ENCODE assay signal across 1 cellular context in the genomic region with DNA sequence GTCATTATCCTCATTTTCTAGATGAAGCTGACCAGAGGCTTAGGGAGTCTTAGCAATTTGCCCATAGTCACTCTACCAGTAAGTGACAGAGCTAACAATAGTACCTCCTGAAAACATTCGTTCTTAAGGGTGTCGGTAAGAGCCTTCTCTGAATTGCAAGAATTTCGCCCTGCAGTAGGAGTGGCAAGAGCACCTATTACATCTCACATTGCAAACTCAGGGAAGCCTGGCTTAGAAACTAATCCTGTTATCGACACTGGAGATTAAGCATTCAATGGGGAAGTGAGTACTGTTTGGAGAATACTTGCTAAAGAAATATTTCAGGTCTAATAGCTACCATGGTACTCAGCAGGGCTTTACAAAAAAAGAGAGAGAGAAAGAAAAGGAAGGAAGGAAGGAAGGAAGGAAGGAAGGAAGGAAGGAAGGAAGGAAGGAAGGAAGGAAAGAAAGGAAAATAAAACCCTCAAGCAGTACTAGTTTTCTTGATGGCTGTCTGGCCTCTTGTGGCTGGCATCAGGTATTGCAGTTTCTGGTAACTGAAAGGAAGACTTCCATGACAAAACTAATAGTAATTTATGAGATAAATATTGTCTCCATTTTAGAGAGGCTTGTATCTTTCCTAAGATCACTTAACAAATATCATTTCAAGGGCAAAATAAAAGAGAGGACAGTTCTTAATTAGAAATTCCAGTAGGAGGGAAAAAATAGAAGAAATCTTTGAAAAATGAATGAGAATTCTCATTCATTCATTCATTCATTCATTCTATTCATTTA.
A peak's percentile ranks its signal among the peaks of the same experiment; 100 is the strongest.
TF ChIP-seq lines count a peak whose summit lies in the region.

No MANE protein-coding gene starts in this region.

TF ChIP-seq in HepG2, 621 proteins besides CTCF, POLR2A, EP300 and RAD21:
- TF ChIP-seq ZNF343 (CRISPR knock-in tag; IDR thresholded peaks at IDR 0.05) (no peak), TMF1 (CRISPR knock-in tag; IDR thresholded peaks at IDR 0.05; ENCODE audit: low read depth) (no peak), ZNF737 (CRISPR knock-in tag; IDR thresholded peaks at IDR 0.05; ENCODE audit: borderline replicate concordance) (no peak), ZNF24 (IDR thresholded peaks at IDR 0.05) (peak; percentile 86), SMARCC2 (IDR thresholded peaks at IDR 0.05) (no peak), MAF1 (CRISPR knock-in tag; IDR thresholded peaks at IDR 0.05; ENCODE audit: borderline replicate concordance) (no peak), ZNF749 (CRISPR knock-in tag; IDR thresholded peaks at IDR 0.05; ENCODE audit: borderline replicate concordance) (no peak), U2AF2 (IDR thresholded peaks at IDR 0.05; ENCODE audit: low read depth, low read length) (peak; percentile 97), ZBTB7A (CRISPR knock-in tag; IDR thresholded peaks at IDR 0.05) (no peak), SMC3 (IDR thresholded peaks at IDR 0.05; ENCODE audit: low read length) (peak; percentile 60), U2AF1 (optimal IDR thresholded peaks at IDR 0.05; ENCODE audit: low read depth, low read length) (peak; percentile 85), ZSCAN30 (CRISPR knock-in tag; IDR thresholded peaks at IDR 0.05) (no peak), EEA1 (CRISPR knock-in tag; IDR thresholded peaks at IDR 0.05; ENCODE audit: borderline replicate concordance) (no peak), NCOA2 (CRISPR knock-in tag; IDR thresholded peaks at IDR 0.05) (no peak), STAG1 (CRISPR knock-in tag; IDR thresholded peaks at IDR 0.05) (peak; percentile 83), HNRNPK (IDR thresholded peaks at IDR 0.05; ENCODE audit: low read depth, low read length, poor library complexity, severe bottlenecking) (peak; percentile 30), TEAD3 (CRISPR knock-in tag; optimal IDR thresholded peaks at IDR 0.05; ENCODE audit: borderline replicate concordance) (peak; percentile 34), ZNF619 (CRISPR knock-in tag; IDR thresholded peaks at IDR 0.05) (no peak), ZNF205 (CRISPR knock-in tag; IDR thresholded peaks at IDR 0.05) (no peak), GTF3A (CRISPR knock-in tag; conservative IDR thresholded peaks at IDR 0.05) (no peak), PHB2 (IDR thresholded peaks at IDR 0.05; ENCODE audit: partially characterized antibody) (no peak)
- TF ChIP-seq, protein P1, sequence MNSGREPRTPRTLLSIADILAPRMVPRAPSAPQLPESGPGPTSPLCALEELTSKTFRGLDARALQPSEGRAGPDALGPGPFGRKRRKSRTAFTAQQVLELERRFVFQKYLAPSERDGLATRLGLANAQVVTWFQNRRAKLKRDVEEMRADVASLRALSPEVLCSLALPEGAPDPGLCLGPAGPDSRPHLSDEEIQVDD (CRISPR knock-in tag; IDR thresholded peaks at IDR 0.05; ENCODE audit: borderline replicate concordance) = no peak
- TF ChIP-seq, protein P2, sequence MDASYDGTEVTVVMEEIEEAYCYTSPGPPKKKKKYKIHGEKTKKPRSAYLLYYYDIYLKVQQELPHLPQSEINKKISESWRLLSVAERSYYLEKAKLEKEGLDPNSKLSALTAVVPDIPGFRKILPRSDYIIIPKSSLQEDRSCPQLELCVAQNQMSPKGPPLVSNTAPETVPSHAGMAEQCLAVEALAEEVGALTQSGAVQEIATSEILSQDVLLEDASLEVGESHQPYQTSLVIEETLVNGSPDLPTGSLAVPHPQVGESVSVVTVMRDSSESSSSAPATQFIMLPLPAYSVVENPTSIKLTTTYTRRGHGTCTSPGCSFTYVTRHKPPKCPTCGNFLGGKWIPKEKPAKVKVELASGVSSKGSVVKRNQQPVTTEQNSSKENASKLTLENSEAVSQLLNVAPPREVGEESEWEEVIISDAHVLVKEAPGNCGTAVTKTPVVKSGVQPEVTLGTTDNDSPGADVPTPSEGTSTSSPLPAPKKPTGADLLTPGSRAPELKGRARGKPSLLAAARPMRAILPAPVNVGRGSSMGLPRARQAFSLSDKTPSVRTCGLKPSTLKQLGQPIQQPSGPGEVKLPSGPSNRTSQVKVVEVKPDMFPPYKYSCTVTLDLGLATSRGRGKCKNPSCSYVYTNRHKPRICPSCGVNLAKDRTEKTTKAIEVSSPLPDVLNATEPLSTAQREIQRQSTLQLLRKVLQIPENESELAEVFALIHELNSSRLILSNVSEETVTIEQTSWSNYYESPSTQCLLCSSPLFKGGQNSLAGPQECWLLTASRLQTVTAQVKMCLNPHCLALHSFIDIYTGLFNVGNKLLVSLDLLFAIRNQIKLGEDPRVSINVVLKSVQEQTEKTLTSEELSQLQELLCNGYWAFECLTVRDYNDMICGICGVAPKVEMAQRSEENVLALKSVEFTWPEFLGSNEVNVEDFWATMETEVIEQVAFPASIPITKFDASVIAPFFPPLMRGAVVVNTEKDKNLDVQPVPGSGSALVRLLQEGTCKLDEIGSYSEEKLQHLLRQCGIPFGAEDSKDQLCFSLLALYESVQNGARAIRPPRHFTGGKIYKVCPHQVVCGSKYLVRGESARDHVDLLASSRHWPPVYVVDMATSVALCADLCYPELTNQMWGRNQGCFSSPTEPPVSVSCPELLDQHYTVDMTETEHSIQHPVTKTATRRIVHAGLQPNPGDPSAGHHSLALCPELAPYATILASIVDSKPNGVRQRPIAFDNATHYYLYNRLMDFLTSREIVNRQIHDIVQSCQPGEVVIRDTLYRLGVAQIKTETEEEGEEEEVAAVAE (CRISPR knock-in tag; IDR thresholded peaks at IDR 0.05; ENCODE audit: borderline replicate concordance) = no peak
- TF ChIP-seq, protein P3, sequence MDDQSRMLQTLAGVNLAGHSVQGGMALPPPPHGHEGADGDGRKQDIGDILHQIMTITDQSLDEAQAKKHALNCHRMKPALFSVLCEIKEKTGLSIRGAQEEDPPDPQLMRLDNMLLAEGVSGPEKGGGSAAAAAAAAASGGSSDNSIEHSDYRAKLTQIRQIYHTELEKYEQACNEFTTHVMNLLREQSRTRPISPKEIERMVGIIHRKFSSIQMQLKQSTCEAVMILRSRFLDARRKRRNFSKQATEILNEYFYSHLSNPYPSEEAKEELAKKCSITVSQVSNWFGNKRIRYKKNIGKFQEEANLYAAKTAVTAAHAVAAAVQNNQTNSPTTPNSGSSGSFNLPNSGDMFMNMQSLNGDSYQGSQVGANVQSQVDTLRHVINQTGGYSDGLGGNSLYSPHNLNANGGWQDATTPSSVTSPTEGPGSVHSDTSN (CRISPR knock-in tag; IDR thresholded peaks at IDR 0.05; ENCODE audit: borderline replicate concordance) = no peak
- TF ChIP-seq, protein P4, sequence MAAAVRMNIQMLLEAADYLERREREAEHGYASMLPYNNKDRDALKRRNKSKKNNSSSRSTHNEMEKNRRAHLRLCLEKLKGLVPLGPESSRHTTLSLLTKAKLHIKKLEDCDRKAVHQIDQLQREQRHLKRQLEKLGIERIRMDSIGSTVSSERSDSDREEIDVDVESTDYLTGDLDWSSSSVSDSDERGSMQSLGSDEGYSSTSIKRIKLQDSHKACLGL (CRISPR knock-in tag; IDR thresholded peaks at IDR 0.05) = no peak
- TF ChIP-seq, protein P5, sequence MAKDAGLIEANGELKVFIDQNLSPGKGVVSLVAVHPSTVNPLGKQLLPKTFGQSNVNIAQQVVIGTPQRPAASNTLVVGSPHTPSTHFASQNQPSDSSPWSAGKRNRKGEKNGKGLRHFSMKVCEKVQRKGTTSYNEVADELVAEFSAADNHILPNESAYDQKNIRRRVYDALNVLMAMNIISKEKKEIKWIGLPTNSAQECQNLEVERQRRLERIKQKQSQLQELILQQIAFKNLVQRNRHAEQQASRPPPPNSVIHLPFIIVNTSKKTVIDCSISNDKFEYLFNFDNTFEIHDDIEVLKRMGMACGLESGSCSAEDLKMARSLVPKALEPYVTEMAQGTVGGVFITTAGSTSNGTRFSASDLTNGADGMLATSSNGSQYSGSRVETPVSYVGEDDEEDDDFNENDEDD (CRISPR knock-in tag; IDR thresholded peaks at IDR 0.05; ENCODE audit: borderline replicate concordance) = no peak
- TF ChIP-seq, protein P6, sequence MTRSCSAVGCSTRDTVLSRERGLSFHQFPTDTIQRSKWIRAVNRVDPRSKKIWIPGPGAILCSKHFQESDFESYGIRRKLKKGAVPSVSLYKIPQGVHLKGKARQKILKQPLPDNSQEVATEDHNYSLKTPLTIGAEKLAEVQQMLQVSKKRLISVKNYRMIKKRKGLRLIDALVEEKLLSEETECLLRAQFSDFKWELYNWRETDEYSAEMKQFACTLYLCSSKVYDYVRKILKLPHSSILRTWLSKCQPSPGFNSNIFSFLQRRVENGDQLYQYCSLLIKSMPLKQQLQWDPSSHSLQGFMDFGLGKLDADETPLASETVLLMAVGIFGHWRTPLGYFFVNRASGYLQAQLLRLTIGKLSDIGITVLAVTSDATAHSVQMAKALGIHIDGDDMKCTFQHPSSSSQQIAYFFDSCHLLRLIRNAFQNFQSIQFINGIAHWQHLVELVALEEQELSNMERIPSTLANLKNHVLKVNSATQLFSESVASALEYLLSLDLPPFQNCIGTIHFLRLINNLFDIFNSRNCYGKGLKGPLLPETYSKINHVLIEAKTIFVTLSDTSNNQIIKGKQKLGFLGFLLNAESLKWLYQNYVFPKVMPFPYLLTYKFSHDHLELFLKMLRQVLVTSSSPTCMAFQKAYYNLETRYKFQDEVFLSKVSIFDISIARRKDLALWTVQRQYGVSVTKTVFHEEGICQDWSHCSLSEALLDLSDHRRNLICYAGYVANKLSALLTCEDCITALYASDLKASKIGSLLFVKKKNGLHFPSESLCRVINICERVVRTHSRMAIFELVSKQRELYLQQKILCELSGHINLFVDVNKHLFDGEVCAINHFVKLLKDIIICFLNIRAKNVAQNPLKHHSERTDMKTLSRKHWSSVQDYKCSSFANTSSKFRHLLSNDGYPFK (CRISPR knock-in tag; IDR thresholded peaks at IDR 0.05; ENCODE audit: borderline replicate concordance) = no peak
- TF ChIP-seq, protein P7, sequence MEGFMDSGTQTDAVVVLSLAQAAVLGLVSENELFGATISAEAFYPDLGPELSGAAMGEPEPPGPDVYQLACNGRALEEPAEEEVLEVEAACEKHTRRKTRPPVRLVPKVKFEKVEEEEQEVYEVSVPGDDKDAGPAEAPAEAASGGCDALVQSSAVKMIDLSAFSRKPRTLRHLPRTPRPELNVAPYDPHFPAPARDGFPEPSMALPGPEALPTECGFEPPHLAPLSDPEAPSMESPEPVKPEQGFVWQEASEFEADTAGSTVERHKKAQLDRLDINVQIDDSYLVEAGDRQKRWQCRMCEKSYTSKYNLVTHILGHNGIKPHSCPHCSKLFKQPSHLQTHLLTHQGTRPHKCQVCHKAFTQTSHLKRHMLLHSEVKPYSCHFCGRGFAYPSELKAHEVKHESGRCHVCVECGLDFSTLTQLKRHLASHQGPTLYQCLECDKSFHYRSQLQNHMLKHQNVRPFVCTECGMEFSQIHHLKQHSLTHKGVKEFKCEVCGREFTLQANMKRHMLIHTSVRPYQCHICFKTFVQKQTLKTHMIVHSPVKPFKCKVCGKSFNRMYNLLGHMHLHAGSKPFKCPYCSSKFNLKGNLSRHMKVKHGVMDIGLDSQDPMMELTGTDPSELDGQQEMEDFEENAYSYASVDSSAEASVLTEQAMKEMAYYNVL (CRISPR knock-in tag; IDR thresholded peaks at IDR 0.05; ENCODE audit: borderline replicate concordance) = no peak
- TF ChIP-seq, protein P8, sequence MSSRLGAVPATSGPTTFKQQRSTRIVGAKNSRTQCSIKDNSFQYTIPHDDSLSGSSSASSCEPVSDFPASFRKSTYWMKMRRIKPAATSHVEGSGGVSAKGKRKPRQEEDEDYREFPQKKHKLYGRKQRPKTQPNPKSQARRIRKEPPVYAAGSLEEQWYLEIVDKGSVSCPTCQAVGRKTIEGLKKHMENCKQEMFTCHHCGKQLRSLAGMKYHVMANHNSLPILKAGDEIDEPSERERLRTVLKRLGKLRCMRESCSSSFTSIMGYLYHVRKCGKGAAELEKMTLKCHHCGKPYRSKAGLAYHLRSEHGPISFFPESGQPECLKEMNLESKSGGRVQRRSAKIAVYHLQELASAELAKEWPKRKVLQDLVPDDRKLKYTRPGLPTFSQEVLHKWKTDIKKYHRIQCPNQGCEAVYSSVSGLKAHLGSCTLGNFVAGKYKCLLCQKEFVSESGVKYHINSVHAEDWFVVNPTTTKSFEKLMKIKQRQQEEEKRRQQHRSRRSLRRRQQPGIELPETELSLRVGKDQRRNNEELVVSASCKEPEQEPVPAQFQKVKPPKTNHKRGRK (CRISPR knock-in tag; IDR thresholded peaks at IDR 0.05) = peak; percentile 96
- TF ChIP-seq, protein P9, sequence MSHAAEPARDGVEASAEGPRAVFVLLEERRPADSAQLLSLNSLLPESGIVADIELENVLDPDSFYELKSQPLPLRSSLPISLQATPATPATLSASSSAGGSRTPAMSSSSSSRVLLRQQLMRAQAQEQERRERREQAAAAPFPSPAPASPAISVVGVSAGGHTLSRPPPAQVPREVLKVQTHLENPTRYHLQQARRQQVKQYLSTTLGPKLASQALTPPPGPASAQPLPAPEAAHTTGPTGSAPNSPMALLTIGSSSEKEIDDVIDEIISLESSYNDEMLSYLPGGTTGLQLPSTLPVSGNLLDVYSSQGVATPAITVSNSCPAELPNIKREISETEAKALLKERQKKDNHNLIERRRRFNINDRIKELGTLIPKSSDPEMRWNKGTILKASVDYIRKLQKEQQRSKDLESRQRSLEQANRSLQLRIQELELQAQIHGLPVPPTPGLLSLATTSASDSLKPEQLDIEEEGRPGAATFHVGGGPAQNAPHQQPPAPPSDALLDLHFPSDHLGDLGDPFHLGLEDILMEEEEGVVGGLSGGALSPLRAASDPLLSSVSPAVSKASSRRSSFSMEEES (CRISPR knock-in tag; IDR thresholded peaks at IDR 0.05) = no peak
- TF ChIP-seq, protein P10, sequence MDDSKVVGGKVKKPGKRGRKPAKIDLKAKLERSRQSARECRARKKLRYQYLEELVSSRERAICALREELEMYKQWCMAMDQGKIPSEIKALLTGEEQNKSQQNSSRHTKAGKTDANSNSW (CRISPR knock-in tag; IDR thresholded peaks at IDR 0.05; ENCODE audit: borderline replicate concordance) = no peak
